In genomic region chr20:47181056-47181862, GRCh38 we compare ENCODE assay signal across 9 cellular contexts.
DNase-seq lines count a peak whose midpoint lies in the region; FAIRE-seq and TF ChIP-seq lines count a peak whose summit lies in the region.
"Had no signal": no experiment of that assay in that cellular context is flagged by ENCODE, and none has a peak within 500 bp of the region (broad histone marks: within the 10 kb centered on the region; RNA-seq: fewer than 3 reads in every experiment).

No MANE protein-coding gene starts in this region.

- POLR2A ChIA-PET in CD8-positive, alpha-beta memory T cell (lab: Charles Lee): no interaction called here

- TF ChIP-seq CTCF in HFF-Myc (IDR thresholded peaks at IDR 0.05; ENCODE audit: low read depth, low read length, missing control alignments): no peak
- no peak for TF ChIP-seq CTCF in D721Med (IDR thresholded peaks at IDR 0.05; ENCODE audit: insufficient read depth, missing control alignments)
- TF ChIP-seq CTCF in coronary artery (IDR thresholded peaks at IDR 0.05): no peak

- H3K4me1 Mint-ChIP-seq in CD8-positive, alpha-beta memory T cell: no peaks in the 10 kb centered on the region

- H3K9me3 ChIP-seq in SJCRH30 (replicated peaks): no peaks in the 10 kb centered on the region; the same call in 1 of the 2 replicates
- H3K9me3 ChIP-seq in CD8-positive, alpha-beta memory T cell (ENCODE audit: low read length): no peaks in the 10 kb centered on the region

- no peak overlapping the region for H3K4me3 ChIP-seq in HFF-Myc (replicated peaks; ENCODE audit: low read depth, low read length)
- H3K4me3 ChIP-seq in SJCRH30: no peak overlapping the region
- H3K4me3 ChIP-seq in CD8-positive, alpha-beta memory T cell (ENCODE audit: low read length): no peak overlapping the region
- no peak overlapping the region for H3K4me3 ChIP-seq in coronary artery

- DNase-seq in DMS153 (lab: John Stamatoyannopoulos, UW) (peak; percentile 35), HFF-Myc (ENCODE audit: extremely low read depth, low read depth) (peak; percentile 31), SJCRH30 (peak; percentile 66 to 70), foreskin melanocyte (peak; percentile 64), D721Med (ENCODE audit: insufficient read length, low spot score) (no peak), NCI-H1417 treated with DMSO at 0.1 percent for 48 hours (lab: John Stamatoyannopoulos, UW) (no peak), coronary artery (ENCODE audit: low spot score) (no peak)
- DNase-seq in CD8-positive, alpha-beta memory T cell: no peak

- H3K4me3 Mint-ChIP-seq in CD8-positive, alpha-beta memory T cell: no peak overlapping the region
- H3K4me3 Mint-ChIP-seq: stimulated activated naive CD8-positive, alpha-beta T cell treated with anti-CD3 and anti-CD28 coated beads, Interleukin-15, Interleukin-2, amounts not matched to agents 100 ng/mL and 50 ng/mL, for 24 hours had no signal

- no peaks in the 10 kb centered on the region for H3K36me3 Mint-ChIP-seq in CD8-positive, alpha-beta memory T cell

- no peaks in the 10 kb centered on the region for H3K27me3 ChIP-seq in SJCRH30
- H3K27me3 ChIP-seq in CD8-positive, alpha-beta memory T cell (ENCODE audit: insufficient read depth, low read length, poor library complexity, severe bottlenecking): no peaks in the 10 kb centered on the region

- peaks cover 19% of the 10 kb centered on the region for H3K36me3 ChIP-seq in SJCRH30
- H3K36me3 ChIP-seq in CD8-positive, alpha-beta memory T cell (ENCODE audit: insufficient read depth, low read length): no peaks in the 10 kb centered on the region

- H3K9me3 Mint-ChIP-seq in CD8-positive, alpha-beta memory T cell: no peaks in the 10 kb centered on the region
- H3K9me3 Mint-ChIP-seq: stimulated activated naive CD8-positive, alpha-beta T cell treated with anti-CD3 and anti-CD28 coated beads, Interleukin-15, Interleukin-2, amounts not matched to agents 100 ng/mL and 50 ng/mL, for 24 hours had no signal

- CTCF ChIA-PET in CD8-positive, alpha-beta memory T cell (lab: Charles Lee): no interaction called here

- no peaks in the 10 kb centered on the region for H3K4me1 ChIP-seq in SJCRH30
- no peaks in the 10 kb centered on the region for H3K4me1 ChIP-seq in CD8-positive, alpha-beta memory T cell (ENCODE audit: insufficient read depth, low read length)

- H3K27ac Mint-ChIP-seq in CD8-positive, alpha-beta memory T cell: no peak overlapping the region
- H3K27ac Mint-ChIP-seq: stimulated activated naive CD8-positive, alpha-beta T cell treated with anti-CD3 and anti-CD28 coated beads, Interleukin-15, Interleukin-2, amounts not matched to agents 100 ng/mL and 50 ng/mL, for 24 hours had no signal

- peaks cover 3 to 4% of the 10 kb centered on the region in 2 donors for H3K27me3 Mint-ChIP-seq in CD8-positive, alpha-beta memory T cell
- H3K27me3 Mint-ChIP-seq: stimulated activated naive CD8-positive, alpha-beta T cell treated with anti-CD3 and anti-CD28 coated beads, Interleukin-15, Interleukin-2, amounts not matched to agents 100 ng/mL and 50 ng/mL, for 24 hours had no signal

- FAIRE-seq in D721Med (lab: Jason Lieb, UNC): no peak

- H3K27ac ChIP-seq in SJCRH30 (no peak overlapping the region), coronary artery (no peak overlapping the region)
- H3K27ac ChIP-seq in CD8-positive, alpha-beta memory T cell (ENCODE audit: low read depth, low read length): no peak overlapping the region

Comparison
In these comparisons a context has a peak if more than half of its experiments do, and no peak if none do; other contexts are left out.
1. DNase-seq: peak in DMS153 (single experiment), HFF-Myc (single experiment), SJCRH30 (2 of 2) and foreskin melanocyte (single experiment); none in D721Med (single experiment), CD8-positive, alpha-beta memory T cell (0 of 5), NCI-H1417 treated with DMSO at 0.1 percent for 48 hours (single experiment) and coronary artery (single experiment).